In genomic region chr19:2982983-2983350, GRCh38 we compare ENCODE assay signal across 1 cellular context.
TF ChIP-seq lines count a peak whose summit lies in the region.

No MANE protein-coding gene starts in this region.

TF ChIP-seq in IMR-90, 13 proteins besides CTCF, POLR2A, EP300 and RAD21:
- TF ChIP-seq MAZ (IDR thresholded peaks at IDR 0.05; ENCODE audit: borderline replicate concordance, low read depth, low read length) (peak; percentile 26; the same call in 1 of the 2 replicates), FOS (IDR thresholded peaks at IDR 0.05; ENCODE audit: low read depth, low read length) (no peak)
TF ChIP-seq in IMR-90: peak in this region for 1.
